12 cellular contexts compared by ENCODE assay signal in genomic region chr18:46419391-46420141, GRCh38.
DNase-seq lines count a peak whose midpoint lies in the region; ATAC-seq and TF ChIP-seq lines count a peak whose summit lies in the region.
"Had no signal": no experiment of that assay in that cellular context is flagged by ENCODE, and none has a peak within 500 bp of the region (broad histone marks: within the 10 kb centered on the region; RNA-seq: fewer than 3 reads in every experiment).

No MANE protein-coding gene starts in this region.

- ATAC-seq in activated T-cell treated with anti-CD3 and anti-CD28 coated beads, Interleukin-2, amount 50 U/mL, for 4 hours = no peak
- no peak for ATAC-seq in lower lobe of right lung

- peak overlapping the region; percentile 31 for H3K4me3 Mint-ChIP-seq in glutamatergic neuron (ENCODE audit: unreplicated experiment)
- no peak overlapping the region for H3K4me3 Mint-ChIP-seq in neural crest cell
- no peak overlapping the region for H3K4me3 Mint-ChIP-seq in activated T-cell treated with anti-CD3 and anti-CD28 coated beads, Interleukin-2, amount 50 U/mL, for 4 hours
- H3K4me3 Mint-ChIP-seq: activated naive CD8-positive, alpha-beta T cell; central memory CD8-positive, alpha-beta T cell had no signal

- H4K20me1 ChIP-seq in BLaER1 treated with 17β-estradiol and CSF1 and Interleukin-3, amounts not matched to agents 10 nM and 100 nM = peaks cover 0 to 50% (median 28%) of the 10 kb centered on the region in 11 experiments; a peak in 16 of 22 replicates

- no peak overlapping the region for H3K4ac ChIP-seq in trophoblast cell (ENCODE audit: low read depth, low read length)

- peaks cover 0 to 22% (median 4%) of the 10 kb centered on the region in 11 experiments; a peak in 10 of 22 replicates for H3K36me3 ChIP-seq in BLaER1 treated with 17β-estradiol and CSF1 and Interleukin-3, amounts not matched to agents 10 nM and 100 nM
- no peaks in the 10 kb centered on the region for H3K36me3 ChIP-seq in lower lobe of right lung
- no peaks in the 10 kb centered on the region for H3K36me3 ChIP-seq in trophoblast cell (ENCODE audit: control insufficient read depth in 1 of 2, insufficient read depth in 2 of 2, low read length in 2 of 2)

- H3K79me2 ChIP-seq in trophoblast cell (ENCODE audit: control insufficient read depth, insufficient read depth, low read length, poor library complexity) = no peaks in the 10 kb centered on the region

- H3K4me2 ChIP-seq in BLaER1 treated with 17β-estradiol and CSF1 and Interleukin-3, amounts not matched to agents 10 nM and 100 nM = peak overlapping the region; percentile 16 to 86 (median 73); a peak in 21 of 22 replicates
- H3K4me2 ChIP-seq in trophoblast cell (ENCODE audit: low read length) = no peak overlapping the region
- H3K4me2 ChIP-seq: smooth muscle cell had no signal

- peak overlapping the region in 2 of 11 experiments; percentile 11 to 47; a peak in 3 of 22 replicates for H3K27ac ChIP-seq in BLaER1 treated with 17β-estradiol and CSF1 and Interleukin-3, amounts not matched to agents 10 nM and 100 nM
- no peak overlapping the region for H3K27ac ChIP-seq in lower lobe of right lung
- H3K27ac ChIP-seq in trophoblast cell (ENCODE audit: low read depth, low read length) = no peak overlapping the region
- H3K27ac ChIP-seq: SK-N-MC had no signal

- TF ChIP-seq CTCF in glutamatergic neuron (IDR thresholded peaks at IDR 0.05; ENCODE audit: partially characterized antibody, unreplicated experiment) = no peak
- TF ChIP-seq CTCF in neural crest cell (conservative IDR thresholded peaks at IDR 0.05) = no peak
- no peak for TF ChIP-seq CTCF in lower lobe of right lung (IDR thresholded peaks at IDR 0.05)

- no peak overlapping the region for H3K18ac ChIP-seq in trophoblast cell (ENCODE audit: low read length)

- no peak overlapping the region for H3K14ac ChIP-seq in trophoblast cell (ENCODE audit: low read length)

- H3K4me3 ChIP-seq in BLaER1 treated with 17β-estradiol and CSF1 and Interleukin-3, amounts not matched to agents 10 nM and 100 nM = no peak overlapping the region
- no peak overlapping the region for H3K4me3 ChIP-seq in Jurkat, Clone E6-1 (ENCODE audit: low read length)
- H3K4me3 ChIP-seq in lower lobe of right lung = no peak overlapping the region
- H3K4me3 ChIP-seq in trophoblast cell (ENCODE audit: low read depth, low read length) = no peak overlapping the region
- H3K4me3 ChIP-seq: SK-N-MC, smooth muscle cell had no signal

- H2BK5ac ChIP-seq in trophoblast cell (ENCODE audit: low read depth, low read length, poor library complexity) = no peak overlapping the region

- H2BK120ac ChIP-seq in trophoblast cell (ENCODE audit: insufficient read depth, low read length, poor library complexity) = no peak overlapping the region

- no peak overlapping the region for H4K91ac ChIP-seq in trophoblast cell (ENCODE audit: low read depth, low read length)

- no peak overlapping the region for H2BK12ac ChIP-seq in trophoblast cell (ENCODE audit: low read length)

- peaks cover under 1% of the 10 kb centered on the region for H3K9me3 Mint-ChIP-seq in glutamatergic neuron (ENCODE audit: unreplicated experiment)
- no peaks in the 10 kb centered on the region for H3K9me3 Mint-ChIP-seq in neural crest cell
- no peaks in the 10 kb centered on the region for H3K9me3 Mint-ChIP-seq in activated T-cell treated with anti-CD3 and anti-CD28 coated beads, Interleukin-2, amount 50 U/mL, for 4 hours
- H3K9me3 Mint-ChIP-seq: central memory CD8-positive, alpha-beta T cell had no signal

- H3K27me3 Mint-ChIP-seq in glutamatergic neuron (ENCODE audit: unreplicated experiment) (peaks cover 14% of the 10 kb centered on the region), neural crest cell (ENCODE audit: low read depth) (no peaks in the 10 kb centered on the region)
- H3K27me3 Mint-ChIP-seq in activated T-cell treated with anti-CD3 and anti-CD28 coated beads, Interleukin-2, amount 50 U/mL, for 4 hours (ENCODE audit: low read depth) = no peaks in the 10 kb centered on the region
- H3K27me3 Mint-ChIP-seq: activated naive CD8-positive, alpha-beta T cell; central memory CD8-positive, alpha-beta T cell had no signal

- no peaks in the 10 kb centered on the region for H3K79me1 ChIP-seq in trophoblast cell (ENCODE audit: low read length)

- peaks cover 11 to 51% (median 35%) of the 10 kb centered on the region in 10 experiments for H3K4me1 ChIP-seq in BLaER1 treated with 17β-estradiol and CSF1 and Interleukin-3, amounts not matched to agents 10 nM and 100 nM
- H3K4me1 ChIP-seq in lower lobe of right lung (peaks cover 5% of the 10 kb centered on the region), trophoblast cell (ENCODE audit: control insufficient read depth in 1 of 2, insufficient read depth in 2 of 2, low read length in 2 of 2) (peaks cover 0 to 2% of the 10 kb centered on the region in 2 experiments)

- H3K27me3 ChIP-seq in BLaER1 treated with 17β-estradiol and CSF1 and Interleukin-3, amounts not matched to agents 10 nM and 100 nM = no peaks in the 10 kb centered on the region
- H3K27me3 ChIP-seq in lower lobe of right lung (ENCODE audit: low read depth) (no peaks in the 10 kb centered on the region), trophoblast cell (ENCODE audit: insufficient read depth, low read length) (no peaks in the 10 kb centered on the region)

- H3K9me3 ChIP-seq in BLaER1 treated with 17β-estradiol and CSF1 and Interleukin-3, amounts not matched to agents 10 nM and 100 nM (replicated peaks in 1 of 11) = no peaks in the 10 kb centered on the region
- H3K9me3 ChIP-seq in lower lobe of right lung = no peaks in the 10 kb centered on the region
- H3K9me3 ChIP-seq in trophoblast cell (ENCODE audit: insufficient read depth, low read depth, low read length) = no peaks in the 10 kb centered on the region

- peak; percentile 18 for DNase-seq in Jurkat, Clone E6-1 (ENCODE audit: low read depth, low spot score)
- no peak for DNase-seq in glutamatergic neuron
- DNase-seq in neural crest cell (ENCODE audit: low read depth, low spot score) = no peak
- no peak for DNase-seq in activated T-cell treated with anti-CD3 and anti-CD28 coated beads, Interleukin-2, amount 50 U/mL, for 4 hours
- DNase-seq in lower lobe of right lung = no peak
- no peak for DNase-seq in trophoblast cell
- no peak for DNase-seq in HK-2 (ENCODE audit: unreplicated experiment)

- no peak overlapping the region; a peak in 1 of 22 replicates for H3K9ac ChIP-seq in BLaER1 treated with 17β-estradiol and CSF1 and Interleukin-3, amounts not matched to agents 10 nM and 100 nM
- no peak overlapping the region for H3K9ac ChIP-seq in trophoblast cell (ENCODE audit: low read length)

- no peak overlapping the region for H2AFZ ChIP-seq in trophoblast cell (ENCODE audit: insufficient read depth, low read length, poor library complexity)

- H3K23ac ChIP-seq in trophoblast cell (ENCODE audit: low read length) = no peak overlapping the region

- H3K36me3 Mint-ChIP-seq in glutamatergic neuron (ENCODE audit: unreplicated experiment) = no peaks in the 10 kb centered on the region
- H3K36me3 Mint-ChIP-seq in neural crest cell (ENCODE audit: low read depth) = peaks cover 6% of the 10 kb centered on the region
- no peaks in the 10 kb centered on the region for H3K36me3 Mint-ChIP-seq in activated T-cell treated with anti-CD3 and anti-CD28 coated beads, Interleukin-2, amount 50 U/mL, for 4 hours (ENCODE audit: insufficient read depth)
- H3K36me3 Mint-ChIP-seq: activated naive CD8-positive, alpha-beta T cell had no signal

- intact Hi-C loops in lower lobe of right lung (cut with DNase I) = no loop called here

- no peak overlapping the region for H2AK5ac ChIP-seq in trophoblast cell (ENCODE audit: low read length)

- H4K12ac ChIP-seq in trophoblast cell (ENCODE audit: low read depth, low read length) = no peak overlapping the region

- no peak overlapping the region for H4K8ac ChIP-seq in trophoblast cell (ENCODE audit: low read depth, low read length)

- peak overlapping the region; percentile 88 for H3K27ac Mint-ChIP-seq in glutamatergic neuron (ENCODE audit: unreplicated experiment)
- peak overlapping the region; percentile 76 for H3K27ac Mint-ChIP-seq in neural crest cell (ENCODE audit: unreplicated experiment)
- H3K27ac Mint-ChIP-seq: activated naive CD8-positive, alpha-beta T cell had no signal

- no CpG with 5 or more reads among the region's 12 CpGs for WGBS in trophoblast cell (ENCODE audit: extremely low coverage, insufficient coverage, insufficient read length)

- peaks cover 40% of the 10 kb centered on the region for H3K4me1 Mint-ChIP-seq in glutamatergic neuron (ENCODE audit: low read depth, unreplicated experiment)
- peaks cover 63% of the 10 kb centered on the region for H3K4me1 Mint-ChIP-seq in neural crest cell
- no peaks in the 10 kb centered on the region for H3K4me1 Mint-ChIP-seq in activated T-cell treated with anti-CD3 and anti-CD28 coated beads, Interleukin-2, amount 50 U/mL, for 4 hours (ENCODE audit: low read depth)
- H3K4me1 Mint-ChIP-seq: central memory CD8-positive, alpha-beta T cell had no signal
